In genomic region chr19:2357279-2358206, GRCh38 we compare ENCODE assay signal across 39 cellular contexts. TPM values are rescaled to one million over a fixed set of nuclear protein-coding genes. Genes with fewer than 3 reads are reported as not detected.
"Had no signal": no experiment of that assay in that cellular context is flagged by ENCODE, and none has a peak within 500 bp of the region (broad histone marks: within the 10 kb centered on the region; RNA-seq: fewer than 3 reads in every experiment).

No MANE protein-coding gene starts in this region.

- ATAC-seq: activated CD8-positive, alpha-beta T cell treated with anti-CD3 and anti-CD28 coated beads for 36 hours; activated T-cell treated with anti-CD3 and anti-CD28 coated beads, Interleukin-2, amount 50 U/mL, for 72 hours; activated T-helper 17 cell treated with anti-CD3 and anti-CD28 coated beads, Interleukin-2, amount 50 U/mL, for 72 hours; Right ventricle myocardium inferior had no signal

- H3K9me3 Mint-ChIP-seq: activated CD4-positive, alpha-beta T cell treated with anti-CD3 and anti-CD28 coated beads, Interleukin-2, amount 10 ng/mL, durations not matched to agents 24 days and 14 days; activated CD8-positive, alpha-beta T cell treated with anti-CD3 and anti-CD28 coated beads for 36 hours; activated naive CD8-positive, alpha-beta T cell treated with anti-CD3 and anti-CD28 coated beads for 36 hours; activated T-cell treated with anti-CD3 and anti-CD28 coated beads, Interleukin-2, amount 50 U/mL, for 72 hours; activated T-helper 17 cell treated with anti-CD3 and anti-CD28 coated beads, Interleukin-2, amount 50 U/mL, for 72 hours; central memory CD8-positive, alpha-beta T cell had no signal

- DNase-seq: activated CD4-positive, alpha-beta T cell treated with anti-CD3 and anti-CD28 coated beads, Interleukin-2, amount 10 ng/mL, durations not matched to agents 24 days and 14 days; activated CD4-positive, alpha-beta T cell treated with anti-CD3 and anti-CD28 coated beads, Interleukin-2, amount 50 U/mL, for 4 hours; activated CD8-positive, alpha-beta T cell treated with anti-CD3 and anti-CD28 coated beads for 36 hours; activated effector memory CD4-positive, alpha-beta T cell treated with anti-CD3 and anti-CD28 coated beads, Interleukin-2, amount 50 U/mL, for 16 hours; activated naive CD4-positive, alpha-beta T cell; activated naive CD4-positive, alpha-beta T cell treated with anti-CD3 and anti-CD28 coated beads, Interleukin-2, amount 50 U/mL, for 16 hours; activated naive CD8-positive, alpha-beta T cell treated with anti-CD3 and anti-CD28 coated beads for 36 hours; activated T-cell treated with anti-CD3 and anti-CD28 coated beads, Interleukin-2, amount 50 U/mL, for 1 hour; activated T-cell treated with anti-CD3 and anti-CD28 coated beads, Interleukin-2, amount 50 U/mL, for 72 hours; amniotic stem cell; aorta; brain microvascular endothelial cell; Kasumi-1; MG63; NCI-H1048; NCI-H1105 treated with DMSO at 0.1 percent for 48 hours; NCI-H1436; NCI-H1694; NCI-H1930; NCI-H2081 treated with DMSO at 0.1 percent for 48 hours; NCI-H226; NCI-H446 treated with DMSO at 0.1 percent for 48 hours; NCI-H526; NCI-H748 treated with DMSO at 0.1 percent for 48 hours; NK-92 treated with Interleukin-12 subunit alpha and Interleukin-12 subunit beta, amount 100 ng/mL, for 24 hours; PC-9; SJCRH30; T1000 had no signal

- H3K9me3 ChIP-seq: MG63, SJCRH30 had no signal

- H3K4me3 Mint-ChIP-seq: activated CD4-positive, alpha-beta T cell treated with anti-CD3 and anti-CD28 coated beads, Interleukin-2, amount 10 ng/mL, durations not matched to agents 24 days and 14 days; activated CD8-positive, alpha-beta T cell treated with anti-CD3 and anti-CD28 coated beads for 36 hours; activated naive CD8-positive, alpha-beta T cell treated with anti-CD3 and anti-CD28 coated beads for 36 hours; activated T-cell treated with anti-CD3 and anti-CD28 coated beads, Interleukin-2, amount 50 U/mL, for 72 hours; activated T-helper 17 cell treated with anti-CD3 and anti-CD28 coated beads, Interleukin-2, amount 50 U/mL, for 72 hours; central memory CD8-positive, alpha-beta T cell had no signal

- H3K4me3 ChIP-seq: cardiac muscle cell, MG63, PC-9, SJCRH30, SK-N-MC had no signal

- H3K27ac ChIP-seq: brain microvascular endothelial cell, cardiac muscle cell, PC-9, RWPE1, SJCRH30, SK-N-MC had no signal

- H3K4me2 ChIP-seq: PC-9 had no signal

- H2AFZ ChIP-seq: PC-9 had no signal

- H3K4me1 Mint-ChIP-seq: central memory CD8-positive, alpha-beta T cell had no signal

- FAIRE-seq: RCC 7860 had no signal

- H3K36me3 Mint-ChIP-seq: activated naive CD8-positive, alpha-beta T cell treated with anti-CD3 and anti-CD28 coated beads for 36 hours had no signal

- H3K36me3 ChIP-seq: brain microvascular endothelial cell, cardiac muscle cell, MG63, SJCRH30 had no signal

- H3K27ac Mint-ChIP-seq: activated CD4-positive, alpha-beta T cell treated with anti-CD3 and anti-CD28 coated beads, Interleukin-2, amount 10 ng/mL, durations not matched to agents 24 days and 14 days; activated CD8-positive, alpha-beta T cell treated with anti-CD3 and anti-CD28 coated beads for 36 hours; activated naive CD8-positive, alpha-beta T cell treated with anti-CD3 and anti-CD28 coated beads for 36 hours; activated T-cell treated with anti-CD3 and anti-CD28 coated beads, Interleukin-2, amount 50 U/mL, for 72 hours; activated T-helper 17 cell treated with anti-CD3 and anti-CD28 coated beads, Interleukin-2, amount 50 U/mL, for 72 hours had no signal

RNA-seq across cellular contexts. Expression of gene TMPRSS9, which starts 2.5 kb away (rescaled TPM):
- total RNA-seq: activated CD4-positive, alpha-beta T cell treated with anti-CD3 and anti-CD28 coated beads, Interleukin-2, amount 10 ng/mL, durations not matched to agents 24 days and 14 days; activated CD8-positive, alpha-beta memory T cell treated with anti-CD3 and anti-CD28 coated beads for 36 hours; activated CD8-positive, alpha-beta T cell treated with anti-CD3 and anti-CD28 coated beads for 36 hours; activated naive CD8-positive, alpha-beta T cell treated with anti-CD3 and anti-CD28 coated beads for 36 hours; activated T-helper 17 cell treated with anti-CD3 and anti-CD28 coated beads, Interleukin-2, amount 50 U/mL, for 72 hours; cardiac muscle cell; Right ventricle myocardium inferior; T-helper 1 cell treated with Interleukin-12 subunit alpha and Interleukin-12 subunit beta and Interleukin-4 antibody, amounts not matched to agents 30 ng/mL and 1 ng/mL, for 36 hours; T-helper 2 cell treated with Interferon-gamma antibody and Interleukin-4, amounts not matched to agents 100 ng/mL and 5 ng/mL, for 36 hours had no signal
- polyA plus RNA-seq: aorta, cardiac muscle cell had no signal

RNA-seq across cellular contexts. Expression of gene LINGO3, which starts 49.6 kb away (rescaled TPM):
- total RNA-seq: activated T-cell treated with anti-CD3 and anti-CD28 coated beads, Interleukin-2, amount 50 U/mL, for 72 hours; aorta; chondrocyte; PC-9; Right ventricle myocardium inferior; SJCRH30 had no signal
